ENCODE assay signal across 32 cellular contexts in the genomic region with DNA sequence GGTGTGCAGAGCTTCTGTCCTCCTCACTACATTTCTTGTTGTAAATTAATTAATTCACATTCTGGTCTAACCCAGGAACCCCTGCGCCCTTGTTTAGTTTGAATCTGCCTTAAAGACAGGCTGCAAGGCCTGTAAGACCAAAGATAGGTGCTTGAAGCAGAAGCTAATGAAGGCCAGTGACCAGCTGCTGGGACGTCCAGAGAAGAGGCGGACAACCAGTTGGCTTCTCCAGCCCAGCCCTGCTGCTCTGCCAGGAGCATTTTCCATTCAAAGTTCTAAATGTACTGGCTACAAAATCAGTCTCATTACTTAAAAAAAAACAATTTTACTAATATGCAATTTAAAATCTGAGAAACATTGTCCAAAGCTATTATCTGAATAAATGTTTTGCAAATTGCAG. TPM values are rescaled to one million over a fixed set of nuclear protein-coding genes. Genes with fewer than 3 reads are reported as not detected.
"Had no signal": no experiment of that assay in that cellular context is flagged by ENCODE, and none has a peak within 500 bp of the region (broad histone marks: within the 10 kb centered on the region; RNA-seq: fewer than 3 reads in every experiment).

No MANE protein-coding gene starts in this region.

- DNase-seq: activated CD4-positive, alpha-beta memory T cell treated with anti-CD3 and anti-CD28 coated beads, Interleukin-2, amount 10 ng/mL, durations not matched to agents 7 days and 5 days; activated CD4-positive, alpha-beta T cell treated with anti-CD3 and anti-CD28 coated beads for 1 hour; activated CD4-positive, alpha-beta T cell treated with anti-CD3 and anti-CD28 coated beads for 36 hours; activated CD4-positive, alpha-beta T cell treated with anti-CD3 and anti-CD28 coated beads for 48 hours; activated CD4-positive, alpha-beta T cell treated with anti-CD3 and anti-CD28 coated beads, Interleukin-2, amount 10 ng/mL, durations not matched to agents 7 days and 5 days; activated CD4-positive, alpha-beta T cell treated with anti-CD3 and anti-CD28 coated beads, Interleukin-2, amount 50 U/mL, for 48 hours; activated CD4-positive, CD25-positive, alpha-beta regulatory T cell; activated CD8-positive, alpha-beta memory T cell treated with anti-CD3 and anti-CD28 coated beads for 24 hours; activated CD8-positive, alpha-beta memory T cell treated with anti-CD3 and anti-CD28 coated beads, Interleukin-2, amount 10 ng/mL, durations not matched to agents 7 days and 5 days; activated CD8-positive, alpha-beta memory T cell treated with anti-CD3 and anti-CD28 coated beads, Interleukin-2, amount 50 U/mL, for 48 hours; activated CD8-positive, alpha-beta T cell treated with anti-CD3 and anti-CD28 coated beads, Interleukin-2, amount 10 ng/mL, durations not matched to agents 7 days and 5 days; activated effector memory CD4-positive, alpha-beta T cell treated with Interleukin-2 at 50 U/mL for 16 hours; activated gamma-delta T cell; activated naive CD4-positive, alpha-beta T cell treated with anti-CD3 and anti-CD28 coated beads, Interleukin-2, amount 10 ng/mL, durations not matched to agents 7 days and 5 days; activated naive CD4-positive, alpha-beta T cell treated with Interleukin-2 at 50 U/mL for 16 hours; activated naive CD8-positive, alpha-beta T cell treated with anti-CD3 and anti-CD28 coated beads, Interleukin-2, amount 10 ng/mL, durations not matched to agents 7 days and 5 days; activated naive CD8-positive, alpha-beta T cell treated with anti-CD3 and anti-CD28 coated beads, Interleukin-2, amount 50 U/mL, for 24 hours; activated T-cell treated with anti-CD3 and anti-CD28 coated beads, Interleukin-2, amount 50 U/mL, for 24 hours; activated T-cell treated with anti-CD3 and anti-CD28 coated beads, Interleukin-2, amount 50 U/mL, for 48 hours; amygdala; anterior cingulate cortex; central memory CD4-positive, alpha-beta T cell; cerebellar nuclear complex; SW 1271; T-helper 1 cell; T-helper 2 cell; T-helper 9 cell; WERI-Rb-1 had no signal

- H3K4me3 ChIP-seq: ascending aorta, cardiac muscle cell had no signal

- H3K27ac ChIP-seq: ascending aorta, cardiac muscle cell, WERI-Rb-1 had no signal

- H3K9me3 ChIP-seq: ascending aorta had no signal

- H3K4me1 ChIP-seq: ascending aorta had no signal

- H3K27me3 ChIP-seq: ascending aorta, cardiac muscle cell had no signal

- H3K36me3 ChIP-seq: ascending aorta, cardiac muscle cell, WERI-Rb-1 had no signal

- ATAC-seq: activated CD4-positive, alpha-beta T cell treated with anti-CD3 and anti-CD28 coated beads for 36 hours; activated CD4-positive, CD25-positive, alpha-beta regulatory T cell treated with anti-CD3 and anti-CD28 coated beads, Interleukin-2, amount 50 U/mL, for 24 hours; activated CD8-positive, alpha-beta memory T cell treated with anti-CD3 and anti-CD28 coated beads, Interleukin-2, amount 10 ng/mL, durations not matched to agents 7 days and 5 days; activated CD8-positive, alpha-beta T cell treated with anti-CD3 and anti-CD28 coated beads, Interleukin-2, amount 10 ng/mL, durations not matched to agents 7 days and 5 days; activated naive CD8-positive, alpha-beta T cell treated with anti-CD3 and anti-CD28 coated beads, Interleukin-2, amount 50 U/mL, for 24 hours; WTC11 had no signal

RNA-seq across cellular contexts. Expression of gene FSIP1, which starts 43.6 kb away (rescaled TPM):
- total RNA-seq: ascending aorta had no signal
